In the genomic region with DNA sequence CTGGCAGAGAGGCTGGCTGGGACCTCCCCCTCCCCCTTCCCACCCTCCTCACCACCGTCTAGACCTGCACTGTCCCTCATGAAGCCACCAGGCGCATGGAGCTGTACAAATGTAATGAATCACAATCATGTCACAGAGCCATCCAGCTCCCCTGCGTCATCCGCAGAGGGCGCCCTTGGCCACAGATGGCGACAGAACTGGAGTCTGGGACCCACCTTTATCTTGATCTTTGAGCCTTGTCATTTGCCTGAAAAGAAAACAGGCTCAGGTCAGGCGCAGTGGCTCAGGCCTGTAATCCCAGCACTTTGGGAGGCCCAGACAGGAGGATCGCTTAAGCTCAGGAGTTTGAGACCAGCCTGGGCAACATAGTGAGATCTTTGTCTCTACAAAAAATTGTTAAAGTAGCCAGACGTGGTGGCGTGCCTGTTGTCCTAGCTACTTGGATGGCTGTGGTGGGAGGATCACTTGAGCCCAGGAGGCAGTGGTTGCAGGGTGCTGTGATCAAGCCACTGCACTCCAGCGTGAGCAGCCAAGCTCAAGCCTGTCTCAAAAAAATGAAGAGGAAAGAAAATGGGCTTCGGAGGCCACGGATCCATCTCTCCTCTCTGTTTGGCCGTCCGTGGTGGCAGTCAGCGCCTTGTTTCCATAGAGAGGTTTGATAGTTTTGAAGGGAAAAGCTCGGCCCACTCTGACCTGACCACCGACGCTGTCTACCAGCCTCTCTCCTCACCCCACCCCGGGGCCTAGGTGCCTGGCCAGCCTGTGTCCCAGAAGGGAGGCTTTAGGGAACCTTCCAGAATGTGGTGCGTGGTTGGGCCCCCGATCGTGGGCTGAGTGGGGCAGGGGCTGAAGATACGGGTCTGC, we compare ENCODE assay signal across 1 cellular context.
TF ChIP-seq lines count a peak whose summit lies in the region.

No MANE protein-coding gene starts in this region.

TF ChIP-seq in HepG2, 621 proteins besides CTCF, POLR2A, EP300 and RAD21 (continued from another document and continues in another):
- TF ChIP-seq ISX (CRISPR knock-in tag; conservative IDR thresholded peaks at IDR 0.05) (no peak), ZNF614 (CRISPR knock-in tag; IDR thresholded peaks at IDR 0.05; ENCODE audit: borderline replicate concordance) (peak; percentile 99), ZFYVE20 (CRISPR knock-in tag; IDR thresholded peaks at IDR 0.05; ENCODE audit: borderline replicate concordance, low read depth) (no peak; the same call in 1 of the 2 replicates), FOSL2 (CRISPR knock-in tag; IDR thresholded peaks at IDR 0.05) (peak; percentile 93), E2F2 (CRISPR knock-in tag; IDR thresholded peaks at IDR 0.05; ENCODE audit: borderline replicate concordance) (no peak), FIP1L1 (IDR thresholded peaks at IDR 0.05; ENCODE audit: borderline replicate concordance, insufficient read depth, low read depth, low read length) (no peak), KLF11 (CRISPR knock-in tag; IDR thresholded peaks at IDR 0.05) (peak; percentile 67; the same call in 1 of the 2 replicates), ZNF678 (CRISPR knock-in tag; IDR thresholded peaks at IDR 0.05) (no peak), SRSF9 (IDR thresholded peaks at IDR 0.05; ENCODE audit: borderline replicate concordance, insufficient read depth, low read depth, low read length, poor library complexity, severe bottlenecking) (no peak), NR2F1 (CRISPR knock-in tag; IDR thresholded peaks at IDR 0.05) (peak; percentile 19 to 58; a peak in 2 of 4 replicates), MXI1 (IDR thresholded peaks at IDR 0.05; ENCODE audit: borderline replicate concordance, low read depth, low read length) (peak; percentile 78; the same call in 1 of the 3 replicates), ZNF496 (CRISPR knock-in tag; IDR thresholded peaks at IDR 0.05; ENCODE audit: insufficient replicate concordance) (no peak), SMAD9 (CRISPR knock-in tag; IDR thresholded peaks at IDR 0.05) (no peak), SRY (CRISPR knock-in tag; IDR thresholded peaks at IDR 0.05) (no peak), ZNF772 (CRISPR knock-in tag; IDR thresholded peaks at IDR 0.05) (0 out of 2 replicates have a peak, but pooled peaks have one; percentile 56), GTF2F1 (IDR thresholded peaks at IDR 0.05; ENCODE audit: low read length) (no peak), TFAP4 (IDR thresholded peaks at IDR 0.05; ENCODE audit: borderline replicate concordance, low read depth) (peak; percentile 72; the same call in 1 of the 2 replicates), NCOA1 (CRISPR knock-in tag; IDR thresholded peaks at IDR 0.05) (no peak), ZNF225 (CRISPR knock-in tag; IDR thresholded peaks at IDR 0.05) (no peak), REPIN1 (CRISPR knock-in tag; IDR thresholded peaks at IDR 0.05; ENCODE audit: borderline replicate concordance, low read depth) (peak; percentile 81), MAF1 (CRISPR knock-in tag; IDR thresholded peaks at IDR 0.05; ENCODE audit: borderline replicate concordance) (no peak), ZBTB8A (CRISPR knock-in tag; IDR thresholded peaks at IDR 0.05; ENCODE audit: borderline replicate concordance, low read depth) (no peak), ZBTB14 (CRISPR knock-in tag; IDR thresholded peaks at IDR 0.05) (no peak), ZNF142 (CRISPR knock-in tag; IDR thresholded peaks at IDR 0.05) (peak; percentile 26; the same call in 1 of the 2 replicates), REL (CRISPR knock-in tag; conservative IDR thresholded peaks at IDR 0.05) (no peak), NFIC (IDR thresholded peaks at IDR 0.05; ENCODE audit: low read length) (no peak), KMT2B (CRISPR knock-in tag; IDR thresholded peaks at IDR 0.05) (peak; percentile 81)
- TF ChIP-seq, protein P1, sequence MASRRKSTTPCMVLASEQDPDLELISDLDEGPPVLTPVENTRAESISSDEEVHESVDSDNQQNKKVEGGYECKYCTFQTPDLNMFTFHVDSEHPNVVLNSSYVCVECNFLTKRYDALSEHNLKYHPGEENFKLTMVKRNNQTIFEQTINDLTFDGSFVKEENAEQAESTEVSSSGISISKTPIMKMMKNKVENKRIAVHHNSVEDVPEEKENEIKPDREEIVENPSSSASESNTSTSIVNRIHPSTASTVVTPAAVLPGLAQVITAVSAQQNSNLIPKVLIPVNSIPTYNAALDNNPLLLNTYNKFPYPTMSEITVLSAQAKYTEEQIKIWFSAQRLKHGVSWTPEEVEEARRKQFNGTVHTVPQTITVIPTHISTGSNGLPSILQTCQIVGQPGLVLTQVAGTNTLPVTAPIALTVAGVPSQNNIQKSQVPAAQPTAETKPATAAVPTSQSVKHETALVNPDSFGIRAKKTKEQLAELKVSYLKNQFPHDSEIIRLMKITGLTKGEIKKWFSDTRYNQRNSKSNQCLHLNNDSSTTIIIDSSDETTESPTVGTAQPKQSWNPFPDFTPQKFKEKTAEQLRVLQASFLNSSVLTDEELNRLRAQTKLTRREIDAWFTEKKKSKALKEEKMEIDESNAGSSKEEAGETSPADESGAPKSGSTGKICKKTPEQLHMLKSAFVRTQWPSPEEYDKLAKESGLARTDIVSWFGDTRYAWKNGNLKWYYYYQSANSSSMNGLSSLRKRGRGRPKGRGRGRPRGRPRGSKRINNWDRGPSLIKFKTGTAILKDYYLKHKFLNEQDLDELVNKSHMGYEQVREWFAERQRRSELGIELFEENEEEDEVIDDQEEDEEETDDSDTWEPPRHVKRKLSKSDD (CRISPR knock-in tag; IDR thresholded peaks at IDR 0.05; ENCODE audit: low read depth) = peak; percentile 66; the same call in 1 of the 2 replicates
- TF ChIP-seq, protein P2, sequence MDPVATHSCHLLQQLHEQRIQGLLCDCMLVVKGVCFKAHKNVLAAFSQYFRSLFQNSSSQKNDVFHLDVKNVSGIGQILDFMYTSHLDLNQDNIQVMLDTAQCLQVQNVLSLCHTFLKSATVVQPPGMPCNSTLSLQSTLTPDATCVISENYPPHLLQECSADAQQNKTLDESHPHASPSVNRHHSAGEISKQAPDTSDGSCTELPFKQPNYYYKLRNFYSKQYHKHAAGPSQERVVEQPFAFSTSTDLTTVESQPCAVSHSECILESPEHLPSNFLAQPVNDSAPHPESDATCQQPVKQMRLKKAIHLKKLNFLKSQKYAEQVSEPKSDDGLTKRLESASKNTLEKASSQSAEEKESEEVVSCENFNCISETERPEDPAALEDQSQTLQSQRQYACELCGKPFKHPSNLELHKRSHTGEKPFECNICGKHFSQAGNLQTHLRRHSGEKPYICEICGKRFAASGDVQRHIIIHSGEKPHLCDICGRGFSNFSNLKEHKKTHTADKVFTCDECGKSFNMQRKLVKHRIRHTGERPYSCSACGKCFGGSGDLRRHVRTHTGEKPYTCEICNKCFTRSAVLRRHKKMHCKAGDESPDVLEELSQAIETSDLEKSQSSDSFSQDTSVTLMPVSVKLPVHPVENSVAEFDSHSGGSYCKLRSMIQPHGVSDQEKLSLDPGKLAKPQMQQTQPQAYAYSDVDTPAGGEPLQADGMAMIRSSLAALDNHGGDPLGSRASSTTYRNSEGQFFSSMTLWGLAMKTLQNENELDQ (CRISPR knock-in tag; IDR thresholded peaks at IDR 0.05; ENCODE audit: borderline replicate concordance) = no peak
- TF ChIP-seq, protein P3, sequence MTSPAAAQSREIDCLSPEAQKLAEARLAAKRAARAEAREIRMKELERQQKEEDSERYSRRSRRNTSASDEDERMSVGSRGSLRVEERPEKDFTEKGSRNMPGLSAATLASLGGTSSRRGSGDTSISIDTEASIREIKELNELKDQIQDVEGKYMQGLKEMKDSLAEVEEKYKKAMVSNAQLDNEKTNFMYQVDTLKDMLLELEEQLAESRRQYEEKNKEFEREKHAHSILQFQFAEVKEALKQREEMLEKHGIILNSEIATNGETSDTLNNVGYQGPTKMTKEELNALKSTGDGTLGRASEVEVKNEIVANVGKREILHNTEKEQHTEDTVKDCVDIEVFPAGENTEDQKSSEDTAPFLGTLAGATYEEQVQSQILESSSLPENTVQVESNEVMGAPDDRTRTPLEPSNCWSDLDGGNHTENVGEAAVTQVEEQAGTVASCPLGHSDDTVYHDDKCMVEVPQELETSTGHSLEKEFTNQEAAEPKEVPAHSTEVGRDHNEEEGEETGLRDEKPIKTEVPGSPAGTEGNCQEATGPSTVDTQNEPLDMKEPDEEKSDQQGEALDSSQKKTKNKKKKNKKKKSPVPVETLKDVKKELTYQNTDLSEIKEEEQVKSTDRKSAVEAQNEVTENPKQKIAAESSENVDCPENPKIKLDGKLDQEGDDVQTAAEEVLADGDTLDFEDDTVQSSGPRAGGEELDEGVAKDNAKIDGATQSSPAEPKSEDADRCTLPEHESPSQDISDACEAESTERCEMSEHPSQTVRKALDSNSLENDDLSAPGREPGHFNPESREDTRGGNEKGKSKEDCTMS (CRISPR knock-in tag; conservative IDR thresholded peaks at IDR 0.05) = no peak
- TF ChIP-seq, protein P4, sequence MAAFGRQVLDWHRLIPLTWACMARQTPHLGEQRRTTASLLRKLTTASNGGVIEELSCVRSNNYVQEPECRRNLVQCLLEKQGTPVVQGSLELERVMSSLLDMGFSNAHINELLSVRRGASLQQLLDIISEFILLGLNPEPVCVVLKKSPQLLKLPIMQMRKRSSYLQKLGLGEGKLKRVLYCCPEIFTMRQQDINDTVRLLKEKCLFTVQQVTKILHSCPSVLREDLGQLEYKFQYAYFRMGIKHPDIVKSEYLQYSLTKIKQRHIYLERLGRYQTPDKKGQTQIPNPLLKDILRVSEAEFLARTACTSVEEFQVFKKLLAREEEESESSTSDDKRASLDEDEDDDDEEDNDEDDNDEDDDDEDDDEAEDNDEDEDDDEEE (CRISPR knock-in tag; IDR thresholded peaks at IDR 0.05) = no peak
